9 cellular contexts compared by ENCODE assay signal in genomic region chr11:367956-368413, GRCh38. TPM values are rescaled to one million over a fixed set of nuclear protein-coding genes. Genes with fewer than 3 reads are reported as not detected.
DNase-seq lines count a peak whose midpoint lies in the region; ATAC-seq and TF ChIP-seq lines count a peak whose summit lies in the region.
"Had no signal": no experiment of that assay in that cellular context is flagged by ENCODE, and none has a peak within 500 bp of the region (broad histone marks: within the 10 kb centered on the region; RNA-seq: fewer than 3 reads in every experiment).

No MANE protein-coding gene starts in this region.

- peak overlapping the region in 3 of 7 donors; percentile 42 to 75 (median 61) for H3K27ac Mint-ChIP-seq in CD4-positive, alpha-beta memory T cell
- no peak overlapping the region for H3K27ac Mint-ChIP-seq in activated naive CD8-positive, alpha-beta T cell treated with anti-CD3 and anti-CD28 coated beads, Interleukin-2, amount 50 U/mL, for 24 hours
- no peak overlapping the region for H3K27ac Mint-ChIP-seq in natural killer cell

- H3K27me3 Mint-ChIP-seq in CD4-positive, alpha-beta memory T cell = peaks cover 18 to 27% of the 10 kb centered on the region in 2 donors
- peaks cover 41% of the 10 kb centered on the region for H3K27me3 Mint-ChIP-seq in activated naive CD8-positive, alpha-beta T cell treated with anti-CD3 and anti-CD28 coated beads, Interleukin-2, amount 50 U/mL, for 24 hours
- H3K27me3 Mint-ChIP-seq in natural killer cell (ENCODE audit: low read depth in 2 of 2) = peaks cover 17 to 35% of the 10 kb centered on the region in 2 donors

- CTCF ChIA-PET in CD4-positive, alpha-beta memory T cell (lab: Charles Lee; ENCODE audit: partially characterized antibody) = interaction anchor here (1.1 to 1.2 kb wide), 4 partner anchors 12 to 117 kb away, joined by 3 to 5 read pairs (median 3); no protein-coding TSS in a partner anchor

- POLR2A ChIA-PET in CD4-positive, alpha-beta memory T cell (lab: Charles Lee; ENCODE audit: partially characterized antibody) = interaction anchor here (1.2 to 1.4 kb wide), 2 partner anchors 37 to 46 kb away, joined by 3 to 4 read pairs; partner anchors contain the start of gene SIGIRR

- H3K27ac ChIP-seq in CD4-positive, alpha-beta memory T cell (ENCODE audit: low read depth, low read length) = no peak overlapping the region
- H3K27ac ChIP-seq: coronary artery had no signal

- peaks cover 22% of the 10 kb centered on the region for H3K27me3 ChIP-seq in CD4-positive, alpha-beta memory T cell (ENCODE audit: insufficient read depth, low read length)
- H3K27me3 ChIP-seq in H7 (ENCODE audit: control insufficient read depth, insufficient read depth, low read length) = no peaks in the 10 kb centered on the region; the same call in 1 of the 2 replicates

- H3K4me1 Mint-ChIP-seq in CD4-positive, alpha-beta memory T cell = peaks cover 7 to 25% (median 15%) of the 10 kb centered on the region in 4 donors
- H3K4me1 Mint-ChIP-seq in activated naive CD8-positive, alpha-beta T cell treated with anti-CD3 and anti-CD28 coated beads, Interleukin-2, amount 50 U/mL, for 24 hours = peaks cover 5% of the 10 kb centered on the region
- H3K4me1 Mint-ChIP-seq in natural killer cell = peaks cover 18 to 33% of the 10 kb centered on the region in 2 donors

- H3K9me3 Mint-ChIP-seq in CD4-positive, alpha-beta memory T cell = peaks cover 0 to 3% (median 0%) of the 10 kb centered on the region in 8 donors
- H3K9me3 Mint-ChIP-seq in activated naive CD8-positive, alpha-beta T cell treated with anti-CD3 and anti-CD28 coated beads, Interleukin-2, amount 50 U/mL, for 24 hours = no peaks in the 10 kb centered on the region
- H3K9me3 Mint-ChIP-seq in natural killer cell = no peaks in the 10 kb centered on the region

- intact Hi-C loops in CD4-positive, alpha-beta memory T cell (cut with micrococcal nuclease) = no loop called here
- intact Hi-C loops in natural killer cell (cut with micrococcal nuclease) = no loop called here

- H3K4me3 ChIP-seq in CD4-positive, alpha-beta memory T cell (ENCODE audit: low read length in 2 of 2) = no peak overlapping the region
- H3K4me3 ChIP-seq in H7 (ENCODE audit: insufficient read depth, low read depth, low read length) = peak overlapping the region; percentile 47

- H3K36me3 ChIP-seq in CD4-positive, alpha-beta memory T cell (ENCODE audit: insufficient read depth, low read length) = no peaks in the 10 kb centered on the region
- H3K36me3 ChIP-seq in H7 (replicated peaks; ENCODE audit: control insufficient read depth, insufficient read depth, low read length) = no peaks in the 10 kb centered on the region

- no peaks in the 10 kb centered on the region for H3K9me3 ChIP-seq in CD4-positive, alpha-beta memory T cell (ENCODE audit: control insufficient read depth in 1 of 2, low read length in 2 of 2)

- no peak for ATAC-seq in activated naive CD8-positive, alpha-beta T cell treated with anti-CD3 and anti-CD28 coated beads, Interleukin-2, amount 50 U/mL, for 24 hours
- ATAC-seq in natural killer cell (no peak), GM19328 (IDR thresholded peaks at IDR 0.05; ENCODE audit: unreplicated experiment) (no peak), left lobe of liver (no peak)

- DNase-seq in CD4-positive, alpha-beta memory T cell = no peak
- DNase-seq in H7 (peak; percentile 82), natural killer cell (no peak), left lobe of liver (ENCODE audit: low spot score) (no peak)
- no peak for DNase-seq in activated naive CD8-positive, alpha-beta T cell treated with anti-CD3 and anti-CD28 coated beads, Interleukin-2, amount 50 U/mL, for 24 hours
- DNase-seq in activated CD8-positive, alpha-beta memory T cell treated with anti-CD3 and anti-CD28 coated beads for 24 hours = no peak
- DNase-seq: NCI-H2107 had no signal

- peaks cover 21% of the 10 kb centered on the region for H3K4me1 ChIP-seq in CD4-positive, alpha-beta memory T cell (ENCODE audit: insufficient read depth, low read length)

- peak overlapping the region; percentile 47 to 82 (median 72) for H3K4me3 Mint-ChIP-seq in CD4-positive, alpha-beta memory T cell
- H3K4me3 Mint-ChIP-seq in activated naive CD8-positive, alpha-beta T cell treated with anti-CD3 and anti-CD28 coated beads, Interleukin-2, amount 50 U/mL, for 24 hours = peak overlapping the region; percentile 33
- peak overlapping the region; percentile 86 for H3K4me3 Mint-ChIP-seq in natural killer cell

- no peak for TF ChIP-seq CTCF in natural killer cell (IDR thresholded peaks at IDR 0.05)

- H3K36me3 Mint-ChIP-seq in CD4-positive, alpha-beta memory T cell = peaks cover 0 to 5% of the 10 kb centered on the region in 2 donors
- H3K36me3 Mint-ChIP-seq in activated naive CD8-positive, alpha-beta T cell treated with anti-CD3 and anti-CD28 coated beads, Interleukin-2, amount 50 U/mL, for 24 hours (ENCODE audit: low read depth) = no peaks in the 10 kb centered on the region
- H3K36me3 Mint-ChIP-seq in natural killer cell = no peaks in the 10 kb centered on the region

RNA-seq across cellular contexts. Expression of gene B4GALNT4, which starts 1.3 kb away (rescaled TPM):
- 1 to 10 TPM; 2.2 to 2.4 TPM for total RNA-seq in CD4-positive, alpha-beta memory T cell
- not detected for polyA plus RNA-seq in CD4-positive, alpha-beta memory T cell
- 56.0 and 62.6 TPM in 2 replicates for total RNA-seq in H7 (2014; rRNA removed; shearing (Covaris generic))
- 1 to 10 TPM in 2 of 3 donors, under 1 TPM in 1; 0.66 to 1.5 (median 1.5) TPM for total RNA-seq in natural killer cell
- total RNA-seq in left lobe of liver = 0.28 TPM

RNA-seq across cellular contexts. Expression of gene PKP3, which starts 26.0 kb away (rescaled TPM):
- not detected for total RNA-seq in CD4-positive, alpha-beta memory T cell
- polyA plus RNA-seq in CD4-positive, alpha-beta memory T cell = under 1 TPM in 1 of 2 donors, not detected in 1; 0.14 TPM
- total RNA-seq in H7 (2014; rRNA removed; shearing (Covaris generic)) = 2.1 and 3.6 TPM in 2 replicates
- total RNA-seq in natural killer cell (under 1 TPM in 2 of 3 donors, not detected in 1; 0.29 to 0.56 TPM), left lobe of liver (1.2 TPM)

RNA-seq across cellular contexts. Expression of gene SIGIRR, which starts 46.8 kb away (rescaled TPM):
- 100 to 1,000 TPM; 437 to 440 TPM for total RNA-seq in CD4-positive, alpha-beta memory T cell
- polyA plus RNA-seq in CD4-positive, alpha-beta memory T cell = 100 to 1,000 TPM; 235 to 242 TPM
- 39.5 and 44.9 TPM in 2 replicates for total RNA-seq in H7 (2014; rRNA removed; shearing (Covaris generic))
- 100 to 1,000 TPM; 619 to 690 (median 666) TPM for total RNA-seq in natural killer cell
- total RNA-seq in left lobe of liver = 96.2 TPM

RNA-seq across cellular contexts. Expression of gene IFITM3, which starts 47.3 kb away (rescaled TPM):
- total RNA-seq in CD4-positive, alpha-beta memory T cell = 1 to 10 TPM; 6.2 to 7.2 TPM
- 100 to 1,000 TPM in 1 of 2 donors, 1 to 10 TPM in 1; 9.1 to 108 TPM for polyA plus RNA-seq in CD4-positive, alpha-beta memory T cell
- 278 and 328 TPM in 2 replicates for total RNA-seq in H7 (2014; rRNA removed; shearing (Covaris generic))
- 100 to 1,000 TPM in 1 of 3 donors, 10 to 100 TPM in 2; 64.0 to 165 (median 93.6) TPM for total RNA-seq in natural killer cell
- 488 TPM for total RNA-seq in left lobe of liver

RNA-seq across cellular contexts. Expression of gene IFITM1, which starts 54.1 kb away (rescaled TPM):
- 100 to 1,000 TPM; 119 to 121 TPM for total RNA-seq in CD4-positive, alpha-beta memory T cell
- 1,000 to 10,000 TPM; 2,073 to 2,173 TPM for polyA plus RNA-seq in CD4-positive, alpha-beta memory T cell
- 1,398 and 1,404 TPM in 2 replicates for total RNA-seq in H7 (2014; rRNA removed; shearing (Covaris generic))
- total RNA-seq in natural killer cell (100 to 1,000 TPM; 540 to 809 (median 710) TPM), left lobe of liver (29.2 TPM)

Comparison
In these comparisons a context has a peak if more than half of its experiments do, and no peak if none do; other contexts are left out.
1. H3K4me3 Mint-ChIP-seq: peak in every context shown above with its lines; median percentile 86 in natural killer cell; 72 in CD4-positive, alpha-beta memory T cell; 33 in activated naive CD8-positive, alpha-beta T cell treated with anti-CD3 and anti-CD28 coated beads, Interleukin-2, amount 50 U/mL, for 24 hours.
2. RNA of gene B4GALNT4, which starts 1.3 kb away (total RNA-seq): 56.0 to 62.6 TPM in H7; 2.2 to 2.4 TPM in CD4-positive, alpha-beta memory T cell, 0.66 to 1.5 TPM in natural killer cell and 0.28 TPM in left lobe of liver (single experiment); every median in the first group is over 10 times any median in the second.